ENCODE assay signal across 19 cellular contexts in genomic region chr20:50410343-50410742, GRCh38.
"Had no signal": no experiment of that assay in that cellular context is flagged by ENCODE, and none has a peak within 500 bp of the region (broad histone marks: within the 10 kb centered on the region; RNA-seq: fewer than 3 reads in every experiment).

No MANE protein-coding gene starts in this region.

- FAIRE-seq: endothelial cell of umbilical vein, small intestine had no signal

- DNase-seq: dermis blood vessel endothelial cell; effector memory CD4-positive, alpha-beta T cell; esophagus squamous epithelium; foreskin melanocyte; hypothalamus; immature natural killer cell; islet precursor cell; naive thymus-derived CD8-positive, alpha-beta T cell; occipital lobe; ovary; retina; small intestine; stimulated activated CD4-positive, alpha-beta T cell treated with anti-CD3 and anti-CD28 coated beads, Interleukin-15, amount 100 ng/mL, for 24 hours; stimulated activated CD4-positive, alpha-beta T cell treated with anti-CD3 and anti-CD28 coated beads, Interleukin-2, amount 100 ng/mL, for 48 hours; stimulated activated naive B cell treated with anti-CD40 and anti-IgM and Interleukin-4, amounts not matched to agents 10 μg/mL and 1 μg/mL and 100 μg/mL, for 72 hours had no signal

- H3K27me3 ChIP-seq: esophagus squamous epithelium, ovary, vagina had no signal

- H3K27ac ChIP-seq: ovary, vagina had no signal

- H3K36me3 ChIP-seq: esophagus squamous epithelium, ovary, vagina had no signal

- H3K4me3 ChIP-seq: coronary artery, esophagus squamous epithelium, ovary, vagina had no signal

- ATAC-seq: left lobe of liver; naive thymus-derived CD8-positive, alpha-beta T cell; stimulated activated naive B cell treated with anti-CD40 and anti-IgM and Interleukin-4, amounts not matched to agents 10 μg/mL and 1 μg/mL and 100 μg/mL, for 72 hours had no signal

- H3K9me3 ChIP-seq: esophagus squamous epithelium, ovary, vagina had no signal
